39 cellular contexts compared by ENCODE assay signal in genomic region chr5:154428208-154428607, GRCh38. TPM values are rescaled to one million over a fixed set of nuclear protein-coding genes. Genes with fewer than 3 reads are reported as not detected.
"Had no signal": no experiment of that assay in that cellular context is flagged by ENCODE, and none has a peak within 500 bp of the region (broad histone marks: within the 10 kb centered on the region; RNA-seq: fewer than 3 reads in every experiment).

No MANE protein-coding gene starts in this region.

- H3K27me3 ChIP-seq: MG63 had no signal

- DNase-seq: Karpas-422, Kasumi-1, MG63, MM.1S, MV-4-11, NCI-H1048, NCI-H1092, NCI-H1092 treated with DMSO at 0.1 percent for 48 hours, NCI-H1105, NCI-H1105 treated with DMSO at 0.1 percent for 48 hours, NCI-H1417, NCI-H1417 treated with DMSO at 0.1 percent for 48 hours, NCI-H1436, NCI-H1436 treated with DMSO at 0.1 percent for 48 hours, NCI-H146, NCI-H1694, NCI-H1694 treated with DMSO at 0.1 percent for 48 hours, NCI-H187, NCI-H187 treated with DMSO at 0.1 percent for 48 hours, NCI-H1930, NCI-H2029, NCI-H2029 treated with DMSO at 0.1 percent for 48 hours, NCI-H2081, NCI-H2081 treated with DMSO at 0.1 percent for 48 hours, NCI-H2107, NCI-H2171, NCI-H2171 treated with DMSO at 0.1 percent for 48 hours, NCI-H2227 treated with DMSO at 0.1 percent for 48 hours, NCI-H226, NCI-H345, NCI-H446, NCI-H446 treated with DMSO at 0.1 percent for 48 hours, NCI-H510A, NCI-H510A treated with DMSO at 0.1 percent for 48 hours, NCI-H524 had no signal

- H3K4me3 ChIP-seq: MG63 had no signal

RNA-seq across cellular contexts. Expression of gene HAND1, which starts 49.8 kb away (rescaled TPM):
- total RNA-seq: LHCN-M2, M059J, MCF 10A, NCI-H460 had no signal
